9 cellular contexts compared by ENCODE assay signal in genomic region chr1:150973258-150973825, GRCh38. TPM values are rescaled to one million over a fixed set of nuclear protein-coding genes. Genes with fewer than 3 reads are reported as not detected.
DNase-seq lines count a peak whose midpoint lies in the region; ATAC-seq, FAIRE-seq and TF ChIP-seq lines count a peak whose summit lies in the region.
"Had no signal": no experiment of that assay in that cellular context is flagged by ENCODE, and none has a peak within 500 bp of the region (broad histone marks: within the 10 kb centered on the region; RNA-seq: fewer than 3 reads in every experiment).

No MANE protein-coding gene starts in this region.

- DNase-seq in A673 (ENCODE audit: low spot score) (no peak), HAP-1 (ENCODE audit: low spot score in 2 of 2) (peak in 1 of 2 experiments; percentile 42), GM19239 (ENCODE audit: insufficient read length, low spot score) (no peak), putamen (ENCODE audit: low spot score) (no peak)
- peak in 1 of 2 donors; percentile 67 for DNase-seq in activated naive CD4-positive, alpha-beta T cell treated with anti-CD3 and anti-CD28 coated beads, Interleukin-2, amount 50 U/mL, for 72 hours (ENCODE audit: low spot score in 2 of 2)

- FAIRE-seq in GM19239 (lab: Jason Lieb, UNC): no peak

- H3K36me3 ChIP-seq in A673 (ENCODE audit: insufficient read depth, low read length, poor library complexity, severe bottlenecking) (peaks cover 8% of the 10 kb centered on the region), HAP-1 (replicated peaks) (peaks cover 10% of the 10 kb centered on the region)

- peak; percentile 10 for ATAC-seq in activated naive CD4-positive, alpha-beta T cell treated with anti-CD3 and anti-CD28 coated beads, Interleukin-2, amount 50 U/mL, for 72 hours
- no peak for ATAC-seq in HG02884 (IDR thresholded peaks at IDR 0.05; ENCODE audit: unreplicated experiment)

- H3K27me3 ChIP-seq in A673 (replicated peaks; ENCODE audit: insufficient read depth, low read depth, low read length, poor library complexity) (no peaks in the 10 kb centered on the region), HAP-1 (ENCODE audit: low read depth) (no peaks in the 10 kb centered on the region)

- H3K4me3 Mint-ChIP-seq in stimulated activated naive CD8-positive, alpha-beta T cell treated with anti-CD3 and anti-CD28 coated beads, Interleukin-15, Interleukin-2, amounts not matched to agents 100 ng/mL and 50 ng/mL, for 24 hours: peak overlapping the region; percentile 90

- peaks cover 40% of the 10 kb centered on the region for H3K4me1 ChIP-seq in A673 (ENCODE audit: insufficient read depth, low read length, poor library complexity, severe bottlenecking)
- peaks cover 24% of the 10 kb centered on the region for H3K4me1 ChIP-seq in HAP-1

- intact Hi-C loops in A673 (cut with micrococcal nuclease; ENCODE audit: unreplicated experiment): loop anchor here (10.0 kb wide), 1 partner anchor 409 kb away; no protein-coding TSS in a partner anchor

- TF ChIP-seq CTCF in A673 (conservative IDR thresholded peaks at IDR 0.05; ENCODE audit: low read depth, low read length): no peak

- H3K27me3 Mint-ChIP-seq in stimulated activated naive CD8-positive, alpha-beta T cell treated with anti-CD3 and anti-CD28 coated beads, Interleukin-15, Interleukin-2, amounts not matched to agents 100 ng/mL and 50 ng/mL, for 24 hours: no peaks in the 10 kb centered on the region

- peaks cover 64% of the 10 kb centered on the region for H3K4me1 Mint-ChIP-seq in stimulated activated naive CD8-positive, alpha-beta T cell treated with anti-CD3 and anti-CD28 coated beads, Interleukin-15, Interleukin-2, amounts not matched to agents 100 ng/mL and 50 ng/mL, for 24 hours (ENCODE audit: low read depth)

- H3K9me3 Mint-ChIP-seq in activated naive CD4-positive, alpha-beta T cell treated with anti-CD3 and anti-CD28 coated beads, Interleukin-2, amount 50 U/mL, for 72 hours: no peaks in the 10 kb centered on the region
- H3K9me3 Mint-ChIP-seq in stimulated activated naive CD8-positive, alpha-beta T cell treated with anti-CD3 and anti-CD28 coated beads, Interleukin-15, Interleukin-2, amounts not matched to agents 100 ng/mL and 50 ng/mL, for 24 hours: no peaks in the 10 kb centered on the region

- H3K27ac ChIP-seq in A673 (ENCODE audit: low read depth, low read length, poor library complexity, severe bottlenecking): peak overlapping the region; percentile 97

- POLR2A ChIA-PET in A673 (lab: Charles Lee; ENCODE audit: low non-redundant PET): no interaction called here

- H3K27ac Mint-ChIP-seq in activated naive CD4-positive, alpha-beta T cell treated with anti-CD3 and anti-CD28 coated beads, Interleukin-2, amount 50 U/mL, for 72 hours: peak overlapping the region; percentile 88 to 96
- peak overlapping the region; percentile 89 for H3K27ac Mint-ChIP-seq in stimulated activated naive CD8-positive, alpha-beta T cell treated with anti-CD3 and anti-CD28 coated beads, Interleukin-15, Interleukin-2, amounts not matched to agents 100 ng/mL and 50 ng/mL, for 24 hours

- H3K36me3 Mint-ChIP-seq in activated naive CD4-positive, alpha-beta T cell treated with anti-CD3 and anti-CD28 coated beads, Interleukin-2, amount 50 U/mL, for 72 hours: peaks cover 17 to 18% of the 10 kb centered on the region in 2 donors
- peaks cover 25% of the 10 kb centered on the region for H3K36me3 Mint-ChIP-seq in stimulated activated naive CD8-positive, alpha-beta T cell treated with anti-CD3 and anti-CD28 coated beads, Interleukin-15, Interleukin-2, amounts not matched to agents 100 ng/mL and 50 ng/mL, for 24 hours (ENCODE audit: low read depth)

- H3K4me3 ChIP-seq in A673 (ENCODE audit: low read depth, low read length, poor library complexity, severe bottlenecking): peak overlapping the region; percentile 94
- peak overlapping the region; percentile 73 for H3K4me3 ChIP-seq in HAP-1
- peak overlapping the region; percentile 81 for H3K4me3 ChIP-seq in iPS-18c (ENCODE audit: insufficient read depth, low read depth, low read length)

- in situ Hi-C loops in HAP-1 (cut with MboI; ENCODE audit: low sequenced_read_pairs): no loop called here

- CTCF ChIA-PET in A673 (lab: Charles Lee): interaction anchor here (0.5 kb wide), 1 partner anchor 714 kb away, joined by 6 read pairs; no protein-coding TSS in a partner anchor

- H3K9me3 ChIP-seq in A673 (ENCODE audit: low read depth, low read length, poor library complexity, severe bottlenecking): no peaks in the 10 kb centered on the region
- no peaks in the 10 kb centered on the region for H3K9me3 ChIP-seq in HAP-1
- no peaks in the 10 kb centered on the region for H3K9me3 ChIP-seq in iPS-18c (ENCODE audit: control insufficient read depth, insufficient read depth, low read length)

- BruUV-seq in A673 (replicated peaks; lab: Mats Ljungman, UMichigan): no TSS peak

RNA-seq across cellular contexts. Expression of gene CERS2, which starts 1.3 kb away (rescaled TPM):
- 222 and 239 TPM in 2 replicates for total RNA-seq in A673 (2021)
- total RNA-seq in activated naive CD4-positive, alpha-beta T cell treated with anti-CD3 and anti-CD28 coated beads, Interleukin-2, amount 50 U/mL, for 72 hours: 100 to 1,000 TPM; 110 to 134 TPM

RNA-seq across cellular contexts. Expression of gene ANXA9, which starts 8.8 kb away (rescaled TPM):
- total RNA-seq in A673 (2021): not detected in 2 replicates
- total RNA-seq in activated naive CD4-positive, alpha-beta T cell treated with anti-CD3 and anti-CD28 coated beads, Interleukin-2, amount 50 U/mL, for 72 hours: not detected
- total RNA-seq: left colon had no signal

RNA-seq across cellular contexts. Expression of gene MINDY1, which starts 33.4 kb away (rescaled TPM):
- total RNA-seq in A673 (2021): 11.6 and 16.9 TPM in 2 replicates
- 10 to 100 TPM; 23.3 to 32.3 TPM for total RNA-seq in activated naive CD4-positive, alpha-beta T cell treated with anti-CD3 and anti-CD28 coated beads, Interleukin-2, amount 50 U/mL, for 72 hours

RNA-seq across cellular contexts. Expression of gene PRUNE1, which starts 34.9 kb away (rescaled TPM):
- total RNA-seq in A673 (2021): 19.3 and 21.4 TPM in 2 replicates
- total RNA-seq in activated naive CD4-positive, alpha-beta T cell treated with anti-CD3 and anti-CD28 coated beads, Interleukin-2, amount 50 U/mL, for 72 hours: 10 to 100 TPM; 18.0 to 20.7 TPM

RNA-seq across cellular contexts. Expression of gene SETDB1, which starts 47.2 kb away (rescaled TPM):
- total RNA-seq in A673 (2021): 66.5 and 71.0 TPM in 2 replicates
- total RNA-seq in activated naive CD4-positive, alpha-beta T cell treated with anti-CD3 and anti-CD28 coated beads, Interleukin-2, amount 50 U/mL, for 72 hours: 10 to 100 TPM; 57.4 to 73.6 TPM
